In genomic region chr1:64006276-64007051, GRCh38 we compare ENCODE assay signal across 9 cellular contexts.
DNase-seq lines count a peak whose midpoint lies in the region; ATAC-seq, FAIRE-seq and TF ChIP-seq lines count a peak whose summit lies in the region.
"Had no signal": no experiment of that assay in that cellular context is flagged by ENCODE, and none has a peak within 500 bp of the region (broad histone marks: within the 10 kb centered on the region; RNA-seq: fewer than 3 reads in every experiment).

No MANE protein-coding gene starts in this region.

- intact Hi-C loops in spleen (cut with DNase I; ENCODE audit: low total_unique reads) = no loop called here

- no peaks in the 10 kb centered on the region for H3K36me3 ChIP-seq in gastroesophageal sphincter
- H3K36me3 ChIP-seq in spleen = no peaks in the 10 kb centered on the region

- H3K27me3 ChIP-seq in gastroesophageal sphincter = no peaks in the 10 kb centered on the region
- no peaks in the 10 kb centered on the region for H3K27me3 ChIP-seq in spleen (replicated peaks in 1 of 7)

- TF ChIP-seq CTCF in gastroesophageal sphincter (IDR thresholded peaks at IDR 0.05) (no peak), spleen (IDR thresholded peaks at IDR 0.05 in 8 of 11, conservative IDR thresholded peaks at IDR 0.05 in 3 of 11) (no peak), D721Med (IDR thresholded peaks at IDR 0.05; ENCODE audit: insufficient read depth, missing control alignments) (no peak)

- H3K4me3 ChIP-seq in gastroesophageal sphincter (no peak overlapping the region), spleen (no peak overlapping the region)

- no peak overlapping the region for H3K27ac ChIP-seq in gastroesophageal sphincter
- H3K27ac ChIP-seq in spleen = peak overlapping the region in 6 of 8 donors; percentile 31 to 66 (median 54)

- no peaks in the 10 kb centered on the region for H3K9me3 ChIP-seq in gastroesophageal sphincter
- H3K9me3 ChIP-seq in spleen = no peaks in the 10 kb centered on the region

- TF ChIP-seq POLR2A in gastroesophageal sphincter (IDR thresholded peaks at IDR 0.05) (no peak), spleen (IDR thresholded peaks at IDR 0.05) (no peak)

- H3K4me1 ChIP-seq in gastroesophageal sphincter = peaks cover 0 to 11% (median 0%) of the 10 kb centered on the region in 3 donors
- peaks cover 0 to 15% (median 2%) of the 10 kb centered on the region in 6 donors for H3K4me1 ChIP-seq in spleen

- 62 to 73% methylated on average over 6 to 8 of the region's 8 CpGs for WGBS in gastroesophageal sphincter (ENCODE audit: low coverage in 1 of 2), 2 donors
- 46 to 55% (median 51%) methylated on average over 8 of the region's 8 CpGs for WGBS in spleen, 5 donors

- no peak for FAIRE-seq in D721Med (lab: Jason Lieb, UNC)

- TF ChIP-seq EP300 in gastroesophageal sphincter (IDR thresholded peaks at IDR 0.05) = no peak

- ATAC-seq in activated CD4-positive, CD25-positive, alpha-beta regulatory T cell treated with anti-CD3 and anti-CD28 coated beads, Interleukin-2, amount 50 U/mL, for 24 hours = peak; percentile 36 to 51
- ATAC-seq in gastroesophageal sphincter = peak; percentile 58

- DNase-seq in activated CD4-positive, CD25-positive, alpha-beta regulatory T cell treated with anti-CD3 and anti-CD28 coated beads, Interleukin-2, amount 50 U/mL, for 72 hours = no peak
- peak; percentile 79 for DNase-seq in RPMI7951 (ENCODE audit: low read depth)
- no peak for DNase-seq in spleen
- DNase-seq in cortex of kidney (lab: John Stamatoyannopoulos, UW) = no peak
- no peak for DNase-seq in D721Med (ENCODE audit: insufficient read length, low spot score)
- no peak for DNase-seq in DMS114 treated with DMSO at 0.1 percent for 48 hours (lab: John Stamatoyannopoulos, UW; ENCODE audit: unreplicated experiment)
- DNase-seq: Kasumi-1 had no signal

Comparison
In these comparisons a context has a peak if more than half of its experiments do, and no peak if none do; other contexts are left out.
1. H3K27ac ChIP-seq: peak in spleen (6 of 8); none in gastroesophageal sphincter (0 of 4).